21 cellular contexts compared by ENCODE assay signal in genomic region chr10:50653758-50654157, GRCh38. TPM values are rescaled to one million over a fixed set of nuclear protein-coding genes. Genes with fewer than 3 reads are reported as not detected.
DNase-seq lines count a peak whose midpoint lies in the region; ATAC-seq, FAIRE-seq and TF ChIP-seq lines count a peak whose summit lies in the region.
"Had no signal": no experiment of that assay in that cellular context is flagged by ENCODE, and none has a peak within 500 bp of the region (broad histone marks: within the 10 kb centered on the region; RNA-seq: fewer than 3 reads in every experiment).

No MANE protein-coding gene starts in this region.

- no peaks in the 10 kb centered on the region for H3K9me2 ChIP-seq in OCI-LY7 (ENCODE audit: insufficient read depth, low read length)

- intact Hi-C loops in OCI-LY7 (cut with micrococcal nuclease; ENCODE audit: unreplicated experiment), result loop anchor here (1.0 kb wide), 1 partner anchor 92 kb away; no protein-coding TSS in a partner anchor
- intact Hi-C loops in esophagus muscularis mucosa (cut with DNase I), result no loop called here

- H3K27ac Mint-ChIP-seq in nephron progenitor cell, result no peak overlapping the region
- H3K27ac Mint-ChIP-seq: activated T-cell treated with anti-CD3 and anti-CD28 coated beads, Interleukin-2, amount 50 U/mL, for 72 hours; neural progenitor cell; stimulated activated naive CD8-positive, alpha-beta T cell treated with anti-CD3 and anti-CD28 coated beads, Interleukin-15, Interleukin-2, amounts not matched to agents 100 ng/mL and 50 ng/mL, for 24 hours had no signal

- DNase-seq in GM12892 (ENCODE audit: insufficient read length), result no peak
- DNase-seq in OCI-LY7 (ENCODE audit: low spot score), result no peak
- peak; percentile 64 for DNase-seq in esophagus muscularis mucosa (ENCODE audit: extremely low spot score)
- peak; percentile 13 for DNase-seq in small intestine
- DNase-seq in stimulated activated CD4-positive, alpha-beta T cell treated with anti-CD3 and anti-CD28 coated beads, Interleukin-1b, Interleukin-23, amount 100 ng/mL, for 48 hours, result no peak
- DNase-seq in nephron progenitor cell, result no peak
- DNase-seq: activated naive CD4-positive, alpha-beta T cell treated with anti-CD3 and anti-CD28 coated beads, Interleukin-2, amount 50 U/mL, for 16 hours; activated T-cell treated with anti-CD3 and anti-CD28 coated beads, Interleukin-2, amount 50 U/mL, for 72 hours; aorta; MG63; NCI-H1436; NCI-H526 treated with DMSO at 0.1 percent for 48 hours; psoas muscle; stimulated activated CD4-positive, alpha-beta T cell treated with anti-CD3 and anti-CD28 coated beads, Interleukin-4, amount 100 ng/mL, for 1 hour; tibial artery had no signal

- TF ChIP-seq CTCF in OCI-LY7 (conservative IDR thresholded peaks at IDR 0.05; ENCODE audit: low read length) (no peak), esophagus muscularis mucosa (IDR thresholded peaks at IDR 0.05) (no peak), nephron progenitor cell (IDR thresholded peaks at IDR 0.05) (no peak)

- H4K20me1 ChIP-seq in OCI-LY7 (ENCODE audit: insufficient read depth, low read length), result no peaks in the 10 kb centered on the region

- no peak for ATAC-seq in GM18873 (IDR thresholded peaks at IDR 0.05; ENCODE audit: low FRiP score, unreplicated experiment)
- ATAC-seq: activated T-cell treated with anti-CD3 and anti-CD28 coated beads, Interleukin-2, amount 50 U/mL, for 72 hours had no signal

- FAIRE-seq in GM12892 (lab: Jason Lieb, UNC) (peak; percentile 9), small intestine (lab: Jason Lieb, UNC) (no peak)

- H3K9me3 Mint-ChIP-seq in nephron progenitor cell, result no peaks in the 10 kb centered on the region
- H3K9me3 Mint-ChIP-seq: activated T-cell treated with anti-CD3 and anti-CD28 coated beads, Interleukin-2, amount 50 U/mL, for 72 hours; immature natural killer cell; neural progenitor cell; stimulated activated naive CD8-positive, alpha-beta T cell treated with anti-CD3 and anti-CD28 coated beads, Interleukin-15, Interleukin-2, amounts not matched to agents 100 ng/mL and 50 ng/mL, for 24 hours had no signal

- POLR2A ChIA-PET in OCI-LY7 (lab: Charles Lee), result interaction anchor here (0.6 to 11.8 kb wide), 9 partner anchors 10 to 293 kb away, joined by 3 to 213 read pairs (median 5); partner anchors contain the start of gene SGMS1

- WGBS in esophagus muscularis mucosa, result 47% methylated on average over 3 of the region's 3 CpGs
- 47 to 60% (median 48%) methylated on average over 3 of the region's 3 CpGs for WGBS in small intestine, 3 donors

- H3K4me3 ChIP-seq in OCI-LY7 (ENCODE audit: low read depth, low read length, poor library complexity, severe bottlenecking) (peak overlapping the region; percentile 51), esophagus muscularis mucosa (no peak overlapping the region), small intestine (ENCODE audit: low read depth in 1 of 2, low read length in 2 of 2) (no peak overlapping the region)
- H3K4me3 ChIP-seq: MG63, mucosa of descending colon, neural progenitor cell, psoas muscle, smooth muscle cell, tibial artery had no signal

- peaks cover 13% of the 10 kb centered on the region for H3K36me3 ChIP-seq in OCI-LY7 (ENCODE audit: insufficient read depth, low read length)
- no peaks in the 10 kb centered on the region for H3K36me3 ChIP-seq in esophagus muscularis mucosa
- no peaks in the 10 kb centered on the region for H3K36me3 ChIP-seq in small intestine (ENCODE audit: control insufficient read depth in 2 of 2, insufficient read depth in 2 of 2, low read length in 2 of 2)
- H3K36me3 ChIP-seq: MG63, neural progenitor cell, tibial artery had no signal

- H3K27me3 ChIP-seq in esophagus muscularis mucosa, result peaks cover 0 to 4% (median 0%) of the 10 kb centered on the region in 4 donors
- H3K27me3 ChIP-seq in small intestine (ENCODE audit: control insufficient read depth in 2 of 2, insufficient read depth in 2 of 2, low read length in 2 of 2), result no peaks in the 10 kb centered on the region
- H3K27me3 ChIP-seq: MG63, neural progenitor cell, tibial artery had no signal

- BruUV-seq in OCI-LY7 (replicated peaks; lab: Mats Ljungman, UMichigan), result no TSS peak

- peak overlapping the region; percentile 84 for H3K27ac ChIP-seq in OCI-LY7 (ENCODE audit: low read depth, low read length, poor library complexity, severe bottlenecking)
- H3K27ac ChIP-seq in esophagus muscularis mucosa (replicated peaks in 1 of 4), result no peak overlapping the region
- H3K27ac ChIP-seq in small intestine (ENCODE audit: low read depth in 1 of 2, low read length in 1 of 2), result no peak overlapping the region
- H3K27ac ChIP-seq: neural progenitor cell, psoas muscle, tibial artery had no signal

- H2AFZ ChIP-seq in OCI-LY7 (ENCODE audit: low read length), result peak overlapping the region; percentile 27; the same call in 1 of the 2 replicates

- H3K27me3 Mint-ChIP-seq in nephron progenitor cell (ENCODE audit: low read depth, poor library complexity), result peaks cover 4% of the 10 kb centered on the region
- H3K27me3 Mint-ChIP-seq: stimulated activated naive CD8-positive, alpha-beta T cell treated with anti-CD3 and anti-CD28 coated beads, Interleukin-15, Interleukin-2, amounts not matched to agents 100 ng/mL and 50 ng/mL, for 24 hours had no signal

- no peak for TF ChIP-seq EP300 in esophagus muscularis mucosa (IDR thresholded peaks at IDR 0.05)

- peak overlapping the region; percentile 86 for H3K4me2 ChIP-seq in OCI-LY7 (ENCODE audit: low read length)
- H3K4me2 ChIP-seq: neural progenitor cell, smooth muscle cell had no signal

- CTCF ChIA-PET in OCI-LY7 (lab: Charles Lee; ENCODE audit: unreplicated experiment), result interaction anchor here (0.7 to 2.1 kb wide), 2 partner anchors 11 to 32 kb away, joined by 3 to 9 read pairs; no protein-coding TSS in a partner anchor

- no peak for TF ChIP-seq POLR2A in GM12892 (IDR thresholded peaks at IDR 0.05; ENCODE audit: low read depth, low read length)
- TF ChIP-seq POLR2A in esophagus muscularis mucosa (IDR thresholded peaks at IDR 0.05; ENCODE audit: low read depth), result no peak

- H3K9me3 ChIP-seq in OCI-LY7 (ENCODE audit: low read length), result no peaks in the 10 kb centered on the region
- H3K9me3 ChIP-seq in esophagus muscularis mucosa, result no peaks in the 10 kb centered on the region
- H3K9me3 ChIP-seq in small intestine (ENCODE audit: control insufficient read depth, low read depth), result no peaks in the 10 kb centered on the region
- H3K9me3 ChIP-seq: MG63, mucosa of descending colon, psoas muscle, tibial artery had no signal

- H3K4me1 ChIP-seq in OCI-LY7 (ENCODE audit: insufficient read depth, low read length, poor library complexity, severe bottlenecking) (peaks cover 68% of the 10 kb centered on the region), esophagus muscularis mucosa (peaks cover 0 to 6% (median 5%) of the 10 kb centered on the region in 4 donors), small intestine (ENCODE audit: control insufficient read depth in 2 of 2, insufficient read depth in 1 of 2, low read depth in 1 of 2, low read length in 1 of 2) (no peaks in the 10 kb centered on the region)
- H3K4me1 ChIP-seq: neural progenitor cell, tibial artery had no signal

- peaks cover 8% of the 10 kb centered on the region for H3K4me1 Mint-ChIP-seq in nephron progenitor cell
- H3K4me1 Mint-ChIP-seq: neural progenitor cell had no signal

- no peak overlapping the region for H3K4me3 Mint-ChIP-seq in nephron progenitor cell
- H3K4me3 Mint-ChIP-seq: activated T-cell treated with anti-CD3 and anti-CD28 coated beads, Interleukin-2, amount 50 U/mL, for 72 hours; neural progenitor cell; stimulated activated naive CD8-positive, alpha-beta T cell treated with anti-CD3 and anti-CD28 coated beads, Interleukin-15, Interleukin-2, amounts not matched to agents 100 ng/mL and 50 ng/mL, for 24 hours had no signal

- peaks cover 59% of the 10 kb centered on the region for H3K79me2 ChIP-seq in OCI-LY7 (ENCODE audit: insufficient read depth, low read depth, low read length)

- H3K36me3 Mint-ChIP-seq in nephron progenitor cell (ENCODE audit: low read depth), result no peaks in the 10 kb centered on the region
- H3K36me3 Mint-ChIP-seq: immature natural killer cell, neural progenitor cell had no signal

RNA-seq across cellular contexts. Expression of gene SGMS1, which starts 30.0 kb away (rescaled TPM):
- 16.2 TPM for polyA plus RNA-seq in GM12892 (2012; ENCODE audit: missing spikeins)
- total RNA-seq in OCI-LY7 (2014; rRNA removed; shearing (Covaris generic)), result 45.4 and 65.6 TPM in 2 replicates
- 57.5 and 64.7 TPM in 2 replicates for total RNA-seq in OCI-LY7 (2022)
- total RNA-seq in esophagus muscularis mucosa, result 100 to 1,000 TPM in 1 of 4 donors, 10 to 100 TPM in 3; 64.3 to 132 (median 87.0) TPM
- 10 to 100 TPM in 2 of 3 donors, 1 to 10 TPM in 1; 7.6 to 12.3 (median 10.5) TPM for polyA plus RNA-seq in small intestine

Comparison
In these comparisons a context has a peak if more than half of its experiments do, and no peak if none do; other contexts are left out.
1. DNase-seq: peak in esophagus muscularis mucosa (single experiment) and small intestine (single experiment); none in GM12892 (single experiment), OCI-LY7 (single experiment), stimulated activated CD4-positive, alpha-beta T cell treated with anti-CD3 and anti-CD28 coated beads, Interleukin-1b, Interleukin-23, amount 100 ng/mL, for 48 hours (single experiment) and nephron progenitor cell (single experiment).